ENCODE assay signal across 8 cellular contexts in genomic region chr6:125779924-125780539, GRCh38. TPM values are rescaled to one million over a fixed set of nuclear protein-coding genes. Genes with fewer than 3 reads are reported as not detected.
DNase-seq lines count a peak whose midpoint lies in the region; ATAC-seq and TF ChIP-seq lines count a peak whose summit lies in the region.

No MANE protein-coding gene starts in this region.

- WGBS in HUES64: 1% methylated on average over 13 of the region's 17 CpGs
- 13 to 14% methylated on average over 17 of the region's 17 CpGs for WGBS in esophagus, 2 donors

- peak overlapping the region; percentile 68 for H3K4me2 ChIP-seq in OCI-LY3 (ENCODE audit: low read length)

- H3K4me3 ChIP-seq in HUES64 (ENCODE audit: low read length): peak overlapping the region; percentile 70
- H3K4me3 ChIP-seq in OCI-LY3 (ENCODE audit: low read length): peak overlapping the region; percentile 88
- peak overlapping the region; percentile 58 to 77 for H3K4me3 ChIP-seq in esophagus (ENCODE audit: low read depth in 1 of 2, low read length in 2 of 2)
- H3K4me3 ChIP-seq in mucosa of rectum (ENCODE audit: low read length in 2 of 2): peak overlapping the region; percentile 87 to 95

- no peaks in the 10 kb centered on the region for H3K36me3 ChIP-seq in HUES64 (ENCODE audit: insufficient read depth, low read length)
- no peaks in the 10 kb centered on the region for H3K36me3 ChIP-seq in OCI-LY3 (replicated peaks; ENCODE audit: low read depth, low read length)
- H3K36me3 ChIP-seq in esophagus (ENCODE audit: control insufficient read depth in 2 of 2, insufficient read depth in 2 of 2, low read length in 1 of 2): no peaks in the 10 kb centered on the region
- H3K36me3 ChIP-seq in mucosa of rectum (ENCODE audit: control insufficient read depth in 2 of 2, insufficient read depth in 2 of 2, low read length in 2 of 2): no peaks in the 10 kb centered on the region

- H2AFZ ChIP-seq in OCI-LY3 (ENCODE audit: low read depth, low read length): peak overlapping the region; percentile 94

- H3K27ac ChIP-seq in HUES64 (ENCODE audit: low read depth, low read length) (no peak overlapping the region), OCI-LY3 (ENCODE audit: low read length) (peak overlapping the region; percentile 82), esophagus (ENCODE audit: low read depth in 2 of 2, low read length in 1 of 2) (peak overlapping the region; percentile 96 to 99), mucosa of rectum (ENCODE audit: low read depth in 2 of 2, low read length in 2 of 2) (peak overlapping the region; percentile 93 to 94)

- peak; percentile 77 for ATAC-seq in GM21526 (IDR thresholded peaks at IDR 0.05; ENCODE audit: low FRiP score, unreplicated experiment)

- H3K9me3 ChIP-seq in HUES64 (ENCODE audit: insufficient read depth, low read depth, low read length): no peaks in the 10 kb centered on the region
- H3K9me3 ChIP-seq in OCI-LY3 (ENCODE audit: insufficient read depth, low read length): no peaks in the 10 kb centered on the region
- H3K9me3 ChIP-seq in esophagus (ENCODE audit: control insufficient read depth in 2 of 2, insufficient read depth in 1 of 2, low read depth in 1 of 2, low read length in 1 of 2): no peaks in the 10 kb centered on the region
- H3K9me3 ChIP-seq in mucosa of rectum (ENCODE audit: control insufficient read depth in 2 of 2, low read length in 2 of 2): no peaks in the 10 kb centered on the region

- no peak for TF ChIP-seq CTCF in OCI-LY3 (IDR thresholded peaks at IDR 0.05; ENCODE audit: low read depth, low read length)

- H3K79me2 ChIP-seq in OCI-LY3 (ENCODE audit: low read length): no peaks in the 10 kb centered on the region

- DNase-seq in D341Med (ENCODE audit: low spot score) (peak; percentile 75), activated T-cell treated with anti-CD3 and anti-CD28 coated beads for 4 hours (peak; percentile 87)
- peak; percentile 72 for DNase-seq in stimulated activated CD8-positive, alpha-beta memory T cell treated with anti-CD3 and anti-CD28 coated beads, Interleukin-4, amount 100 ng/mL, for 24 hours (ENCODE audit: low read depth)

- H3K4me1 ChIP-seq in HUES64 (ENCODE audit: insufficient read depth, low read length): no peaks in the 10 kb centered on the region
- H3K4me1 ChIP-seq in OCI-LY3 (ENCODE audit: low read length): peaks cover 4% of the 10 kb centered on the region; the same call in 1 of the 2 replicates
- H3K4me1 ChIP-seq in esophagus (ENCODE audit: control insufficient read depth in 2 of 2, insufficient read depth in 2 of 2, low read length in 1 of 2): no peaks in the 10 kb centered on the region
- peaks cover 0 to 3% of the 10 kb centered on the region in 2 donors for H3K4me1 ChIP-seq in mucosa of rectum (ENCODE audit: control insufficient read depth in 2 of 2, insufficient read depth in 2 of 2, low read length in 2 of 2)

- H3K27me3 ChIP-seq in HUES64 (ENCODE audit: insufficient read depth, low read length): peaks cover 7% of the 10 kb centered on the region; the same call in 1 of the 2 replicates
- H3K27me3 ChIP-seq in OCI-LY3 (ENCODE audit: low read depth, low read length): peaks cover 4% of the 10 kb centered on the region
- no peaks in the 10 kb centered on the region for H3K27me3 ChIP-seq in esophagus (ENCODE audit: control insufficient read depth in 1 of 2, insufficient read depth in 2 of 2, low read length in 2 of 2)
- H3K27me3 ChIP-seq in mucosa of rectum (ENCODE audit: control insufficient read depth in 2 of 2, insufficient read depth in 2 of 2, low read length in 2 of 2): no peaks in the 10 kb centered on the region

- no peaks in the 10 kb centered on the region for H4K20me1 ChIP-seq in OCI-LY3 (ENCODE audit: insufficient read depth, low read length)

- H3K9ac ChIP-seq in HUES64 (ENCODE audit: low read depth, low read length): peak overlapping the region; percentile 50
- peak overlapping the region; percentile 83 for H3K9ac ChIP-seq in OCI-LY3 (ENCODE audit: low read length)
- H3K9ac ChIP-seq in mucosa of rectum (ENCODE audit: low read depth in 1 of 2, low read length in 2 of 2): peak overlapping the region; percentile 79 to 83

RNA-seq across cellular contexts. Expression of gene NCOA7, which starts 10.7 kb away (rescaled TPM):
- 2.4 TPM for polyA plus RNA-seq in HUES64 (2013, experiment 1 of 2)
- 4.3 TPM for polyA plus RNA-seq in HUES64 (2013, experiment 2 of 2)
- 10 to 100 TPM in 1 of 2 donors, 1 to 10 TPM in 1; 9.3 to 24.1 TPM for polyA plus RNA-seq in esophagus

RNA-seq across cellular contexts. Expression of gene HEY2, which starts 30.6 kb away (rescaled TPM):
- 4.9 TPM for polyA plus RNA-seq in HUES64 (2013, experiment 1 of 2)
- polyA plus RNA-seq in HUES64 (2013, experiment 2 of 2): 5.7 TPM
- polyA plus RNA-seq in esophagus: under 1 TPM; 0.86 to 1.00 TPM
